21 cellular contexts compared by ENCODE assay signal in genomic region chr9:1208185-1208584, GRCh38.
DNase-seq lines count a peak whose midpoint lies in the region; ATAC-seq, FAIRE-seq and TF ChIP-seq lines count a peak whose summit lies in the region.
"Had no signal": no experiment of that assay in that cellular context is flagged by ENCODE, and none has a peak within 500 bp of the region (broad histone marks: within the 10 kb centered on the region; RNA-seq: fewer than 3 reads in every experiment).

No MANE protein-coding gene starts in this region.

- H3K36me3 ChIP-seq in bronchial epithelial cell (ENCODE audit: control insufficient read depth, insufficient read depth, low read length) (no peaks in the 10 kb centered on the region), aorta (ENCODE audit: control insufficient read depth in 1 of 2, insufficient read depth in 2 of 2, low read length in 1 of 2) (no peaks in the 10 kb centered on the region)
- H3K36me3 ChIP-seq: heart right ventricle had no signal

- H3K27me3 ChIP-seq in AG04450 (ENCODE audit: control insufficient read depth, insufficient read depth, low read length), result no peaks in the 10 kb centered on the region
- no peaks in the 10 kb centered on the region for H3K27me3 ChIP-seq in bronchial epithelial cell (ENCODE audit: control insufficient read depth, insufficient read depth, low read length)
- H3K27me3 ChIP-seq in aorta (ENCODE audit: control insufficient read depth in 1 of 2, insufficient read depth in 2 of 2, low read length in 1 of 2), result no peaks in the 10 kb centered on the region
- H3K27me3 ChIP-seq: heart right ventricle had no signal

- intact Hi-C loops in aorta (cut with DNase I), result no loop called here

- no peak overlapping the region for H3K4me3 Mint-ChIP-seq in mesothelial cell of epicardium
- H3K4me3 Mint-ChIP-seq: activated CD4-positive, alpha-beta T cell treated with anti-CD3 and anti-CD28 coated beads for 36 hours; CD8-positive, alpha-beta memory T cell; neural crest cell; stimulated activated naive B cell treated with anti-CD40 and anti-IgM and Interleukin-4, amounts not matched to agents 10 μg/mL and 1 μg/mL and 100 μg/mL, for 72 hours; type B pancreatic cell had no signal

- H3K27me3 Mint-ChIP-seq in mesothelial cell of epicardium (ENCODE audit: low read depth), result peaks cover 1% of the 10 kb centered on the region
- H3K27me3 Mint-ChIP-seq: stimulated activated naive B cell treated with anti-CD40 and anti-IgM and Interleukin-4, amounts not matched to agents 10 μg/mL and 1 μg/mL and 100 μg/mL, for 72 hours had no signal

- POLR2A ChIA-PET in AG04450 (lab: Yijun Ruan, JAX), result no interaction called here

- CTCF ChIA-PET in AG04450 (lab: Charles Lee), result no interaction called here

- no peaks in the 10 kb centered on the region for H3K4me1 ChIP-seq in aorta (ENCODE audit: control insufficient read depth in 1 of 2, insufficient read depth in 2 of 2, low read length in 2 of 2)
- H3K4me1 ChIP-seq: heart right ventricle had no signal

- DNase-seq in AG04450 (ENCODE audit: low read depth, low spot score), result peak; percentile 6
- DNase-seq in HS-5 (ENCODE audit: low read depth), result peak; percentile 74
- peak; percentile 27 for DNase-seq in bronchial epithelial cell (ENCODE audit: low read depth)
- no peak for DNase-seq in mesothelial cell of epicardium (ENCODE audit: low spot score in 2 of 2, unreplicated experiment in 2 of 2)
- no peak for DNase-seq in aorta
- DNase-seq in stimulated activated CD4-positive, alpha-beta T cell treated with anti-CD3 and anti-CD28 coated beads, Interleukin-2, amount 100 ng/mL, for 48 hours, result no peak
- no peak for DNase-seq in stimulated activated CD4-positive, alpha-beta T cell treated with anti-CD3 and anti-CD28 coated beads, Interleukin-1b, Interleukin-23, amount 100 ng/mL, for 48 hours
- DNase-seq: activated CD4-positive, alpha-beta T cell treated with anti-CD3 and anti-CD28 coated beads for 36 hours; activated gamma-delta T cell treated with Interleukin-2 at 50 U/mL for 16 hours; CD8-positive, alpha-beta memory T cell; heart right ventricle; islet precursor cell; mesendoderm; NCI-H2081; NCI-H526 treated with DMSO at 0.1 percent for 48 hours; stimulated activated CD4-positive, alpha-beta T cell treated with anti-CD3 and anti-CD28 coated beads, Interleukin-12 subunit alpha, Interleukin-12 subunit beta, amount 100 ng/mL, for 4 hours; stimulated activated naive B cell treated with anti-CD40 and anti-IgM and Interleukin-4, amounts not matched to agents 10 μg/mL and 1 μg/mL and 100 μg/mL, for 72 hours had no signal

- peak overlapping the region; percentile 11 for H3K27ac Mint-ChIP-seq in mesothelial cell of epicardium
- H3K27ac Mint-ChIP-seq: activated CD4-positive, alpha-beta T cell treated with anti-CD3 and anti-CD28 coated beads for 36 hours; CD8-positive, alpha-beta memory T cell; stimulated activated naive B cell treated with anti-CD40 and anti-IgM and Interleukin-4, amounts not matched to agents 10 μg/mL and 1 μg/mL and 100 μg/mL, for 72 hours; type B pancreatic cell had no signal

- ATAC-seq in aorta (ENCODE audit: low FRiP score) (no peak), GM18861 (IDR thresholded peaks at IDR 0.05; ENCODE audit: unreplicated experiment) (no peak)
- ATAC-seq: activated CD4-positive, alpha-beta T cell treated with anti-CD3 and anti-CD28 coated beads for 36 hours; stimulated activated naive B cell treated with anti-CD40 and anti-IgM and Interleukin-4, amounts not matched to agents 10 μg/mL and 1 μg/mL and 100 μg/mL, for 72 hours had no signal

- H3K9me3 Mint-ChIP-seq in mesothelial cell of epicardium, result peaks cover 6% of the 10 kb centered on the region
- H3K9me3 Mint-ChIP-seq: type B pancreatic cell had no signal

- H3K4me3 ChIP-seq in AG04450 (ENCODE audit: low read depth, low read length) (no peak overlapping the region), bronchial epithelial cell (ENCODE audit: low read depth, low read length) (no peak overlapping the region), aorta (ENCODE audit: low read length in 2 of 2) (no peak overlapping the region)
- H3K4me3 ChIP-seq: heart right ventricle had no signal

- TF ChIP-seq CTCF in AG04450 (IDR thresholded peaks at IDR 0.05; ENCODE audit: low read depth, low read length) (no peak), bronchial epithelial cell (IDR thresholded peaks at IDR 0.05; ENCODE audit: insufficient read depth, low read length, severe bottlenecking) (no peak), mesothelial cell of epicardium (IDR thresholded peaks at IDR 0.05; ENCODE audit: unreplicated experiment) (no peak)

- H3K27ac ChIP-seq in AG04450 (ENCODE audit: low read depth, low read length) (peak overlapping the region; percentile 43), aorta (ENCODE audit: low read depth in 1 of 2, low read length in 2 of 2) (no peak overlapping the region)
- H3K27ac ChIP-seq: heart right ventricle had no signal

- peaks cover 4% of the 10 kb centered on the region for H3K4me1 Mint-ChIP-seq in mesothelial cell of epicardium
- H3K4me1 Mint-ChIP-seq: activated CD4-positive, alpha-beta T cell treated with anti-CD3 and anti-CD28 coated beads for 36 hours; CD8-positive, alpha-beta memory T cell; neural crest cell; stimulated activated naive B cell treated with anti-CD40 and anti-IgM and Interleukin-4, amounts not matched to agents 10 μg/mL and 1 μg/mL and 100 μg/mL, for 72 hours had no signal

- WGBS in aorta, 2 donors, result 68 to 69% methylated on average over 2 of the region's 2 CpGs

- H3K9me3 ChIP-seq in AG04450 (ENCODE audit: control insufficient read depth, insufficient read depth, low read length) (no peaks in the 10 kb centered on the region), aorta (ENCODE audit: control insufficient read depth, low read length) (no peaks in the 10 kb centered on the region)

- H3K36me3 Mint-ChIP-seq in mesothelial cell of epicardium, result no peaks in the 10 kb centered on the region
- H3K36me3 Mint-ChIP-seq: CD8-positive, alpha-beta memory T cell; stimulated activated naive B cell treated with anti-CD40 and anti-IgM and Interleukin-4, amounts not matched to agents 10 μg/mL and 1 μg/mL and 100 μg/mL, for 72 hours; type B pancreatic cell had no signal

- FAIRE-seq in bronchial epithelial cell (lab: Jason Lieb, UNC), result no peak
- FAIRE-seq: colon had no signal

Comparison
In these comparisons a context has a peak if more than half of its experiments do, and no peak if none do; other contexts are left out.
1. DNase-seq: peak in AG04450 (single experiment), HS-5 (single experiment) and bronchial epithelial cell (single experiment); none in mesothelial cell of epicardium (0 of 2), aorta (0 of 2), stimulated activated CD4-positive, alpha-beta T cell treated with anti-CD3 and anti-CD28 coated beads, Interleukin-2, amount 100 ng/mL, for 48 hours (0 of 2) and stimulated activated CD4-positive, alpha-beta T cell treated with anti-CD3 and anti-CD28 coated beads, Interleukin-1b, Interleukin-23, amount 100 ng/mL, for 48 hours (single experiment).